9 cellular contexts compared by ENCODE assay signal in genomic region chr2:144430722-144431163, GRCh38.
DNase-seq lines count a peak whose midpoint lies in the region; ATAC-seq and TF ChIP-seq lines count a peak whose summit lies in the region.
"Had no signal": no experiment of that assay in that cellular context is flagged by ENCODE, and none has a peak within 500 bp of the region (broad histone marks: within the 10 kb centered on the region; RNA-seq: fewer than 3 reads in every experiment).

No MANE protein-coding gene starts in this region.

- H3K36me3 Mint-ChIP-seq in activated naive CD8-positive, alpha-beta T cell treated with anti-CD3 and anti-CD28 coated beads for 36 hours: peaks cover 11% of the 10 kb centered on the region

- no peaks in the 10 kb centered on the region for H3K9me3 Mint-ChIP-seq in activated naive CD8-positive, alpha-beta T cell treated with anti-CD3 and anti-CD28 coated beads for 36 hours
- H3K9me3 Mint-ChIP-seq: stimulated activated naive CD8-positive, alpha-beta T cell treated with anti-CD3 and anti-CD28 coated beads, Interleukin-15, Interleukin-2, amounts not matched to agents 100 ng/mL and 50 ng/mL, for 24 hours had no signal

- intact Hi-C loops in transverse colon (cut with DNase I; ENCODE audit: low total_unique reads): no loop called here

- no peaks in the 10 kb centered on the region for H3K9me3 ChIP-seq in transverse colon

- no peaks in the 10 kb centered on the region for H3K27me3 Mint-ChIP-seq in activated naive CD8-positive, alpha-beta T cell treated with anti-CD3 and anti-CD28 coated beads for 36 hours
- H3K27me3 Mint-ChIP-seq: stimulated activated naive CD8-positive, alpha-beta T cell treated with anti-CD3 and anti-CD28 coated beads, Interleukin-15, Interleukin-2, amounts not matched to agents 100 ng/mL and 50 ng/mL, for 24 hours had no signal

- ATAC-seq in GM18858 (IDR thresholded peaks at IDR 0.05; ENCODE audit: unreplicated experiment) (peak; percentile 98), HG02588 (IDR thresholded peaks at IDR 0.05; ENCODE audit: unreplicated experiment) (peak; percentile 92)

- H3K36me3 ChIP-seq in transverse colon: no peaks in the 10 kb centered on the region

- H3K27ac Mint-ChIP-seq in activated naive CD8-positive, alpha-beta T cell treated with anti-CD3 and anti-CD28 coated beads for 36 hours: no peak overlapping the region
- H3K27ac Mint-ChIP-seq: stimulated activated naive CD8-positive, alpha-beta T cell treated with anti-CD3 and anti-CD28 coated beads, Interleukin-15, Interleukin-2, amounts not matched to agents 100 ng/mL and 50 ng/mL, for 24 hours had no signal

- no peak for TF ChIP-seq POLR2A in transverse colon (IDR thresholded peaks at IDR 0.05)

- whole genome bisulfite sequencing in transverse colon (ENCODE audit: low coverage in 1 of 2), 2 donors: 33 to 52% methylated on average over 8 of the region's 8 CpGs

- no peak overlapping the region for H3K4me3 Mint-ChIP-seq in activated naive CD8-positive, alpha-beta T cell treated with anti-CD3 and anti-CD28 coated beads for 36 hours
- H3K4me3 Mint-ChIP-seq: stimulated activated naive CD8-positive, alpha-beta T cell treated with anti-CD3 and anti-CD28 coated beads, Interleukin-15, Interleukin-2, amounts not matched to agents 100 ng/mL and 50 ng/mL, for 24 hours had no signal

- no peak for TF ChIP-seq EP300 in transverse colon (IDR thresholded peaks at IDR 0.05; ENCODE audit: low read depth)

- H3K27me3 ChIP-seq in transverse colon: no peaks in the 10 kb centered on the region

- peak overlapping the region in 1 of 4 donors; percentile 3 for H3K4me3 ChIP-seq in transverse colon

- DNase-seq in NCI-H526 treated with DMSO at 0.1 percent for 48 hours (lab: John Stamatoyannopoulos, UW): peak; percentile 32
- DNase-seq in islet precursor cell: peak; percentile 78
- DNase-seq in transverse colon: no peak
- DNase-seq in NOMO-1 (lab: John Stamatoyannopoulos, UW; ENCODE audit: unreplicated experiment in 2 of 2): no peak
- DNase-seq in activated naive CD8-positive, alpha-beta T cell treated with anti-CD3 and anti-CD28 coated beads for 36 hours: no peak
- DNase-seq in G401 (ENCODE audit: low spot score): no peak

- TF ChIP-seq CTCF in transverse colon (IDR thresholded peaks at IDR 0.05): no peak

- in situ Hi-C loops in transverse colon (cut with MboI; ENCODE audit: low pct_ligation_motif_present in 1 of 4, low pct_unique_long_range_greater_than_20kb in 1 of 4, low sequenced_read_pairs in 3 of 4) (no loop called here), G401 (cut with HindIII; ENCODE audit: low sequenced_read_pairs) (no loop called here)

- peaks cover 6% of the 10 kb centered on the region for H3K4me1 Mint-ChIP-seq in activated naive CD8-positive, alpha-beta T cell treated with anti-CD3 and anti-CD28 coated beads for 36 hours

- H3K27ac ChIP-seq in transverse colon: peak overlapping the region; percentile 63 to 68 (median 65)

- H3K4me1 ChIP-seq in transverse colon: peaks cover 0 to 12% (median 0%) of the 10 kb centered on the region in 4 donors

Comparison
In these comparisons a context has a peak if more than half of its experiments do, and no peak if none do; other contexts are left out.
1. DNase-seq: peak in NCI-H526 treated with DMSO at 0.1 percent for 48 hours (single experiment) and islet precursor cell (single experiment); none in transverse colon (single experiment), NOMO-1 (0 of 2), activated naive CD8-positive, alpha-beta T cell treated with anti-CD3 and anti-CD28 coated beads for 36 hours (single experiment) and G401 (single experiment).